In genomic region chr6:96235927-96236326, GRCh38 we compare ENCODE assay signal across 17 cellular contexts.
"Had no signal": no experiment of that assay in that cellular context is flagged by ENCODE, and none has a peak within 500 bp of the region (broad histone marks: within the 10 kb centered on the region; RNA-seq: fewer than 3 reads in every experiment).

No MANE protein-coding gene starts in this region.

- H3K79me2 ChIP-seq: parathyroid adenoma had no signal

- H2AFZ ChIP-seq: parathyroid adenoma had no signal

- H3K27ac Mint-ChIP-seq: activated CD8-positive, alpha-beta T cell treated with anti-CD3 and anti-CD28 coated beads, Interleukin-2, amount 10 ng/mL, durations not matched to agents 7 days and 5 days; brain; endodermal cell; immature natural killer cell; stimulated activated effector memory CD8-positive, alpha-beta T cell treated with anti-CD3 and anti-CD28 coated beads, Interleukin-12 subunit alpha, Interleukin-12 subunit beta, amount 100 ng/mL, for 72 hours; T-cell had no signal

- H3K27ac ChIP-seq: esophagus muscularis mucosa, left ventricle myocardium inferior, parathyroid adenoma, SK-N-MC, tibial artery, WERI-Rb-1 had no signal

- ATAC-seq: activated CD8-positive, alpha-beta T cell treated with anti-CD3 and anti-CD28 coated beads, Interleukin-2, amount 10 ng/mL, durations not matched to agents 7 days and 5 days; stimulated activated effector memory CD8-positive, alpha-beta T cell treated with anti-CD3 and anti-CD28 coated beads, Interleukin-12 subunit alpha, Interleukin-12 subunit beta, amount 100 ng/mL, for 72 hours; T-cell had no signal

- H3K36me3 Mint-ChIP-seq: brain; immature natural killer cell; stimulated activated effector memory CD8-positive, alpha-beta T cell treated with anti-CD3 and anti-CD28 coated beads, Interleukin-12 subunit alpha, Interleukin-12 subunit beta, amount 100 ng/mL, for 72 hours; T-cell had no signal

- H3K4me3 ChIP-seq: esophagus muscularis mucosa, left ventricle myocardium inferior, SK-N-MC, tibial artery had no signal

- H3K4me1 Mint-ChIP-seq: brain; endodermal cell; immature natural killer cell; stimulated activated effector memory CD8-positive, alpha-beta T cell treated with anti-CD3 and anti-CD28 coated beads, Interleukin-12 subunit alpha, Interleukin-12 subunit beta, amount 100 ng/mL, for 72 hours; T-cell had no signal

- H3K9me3 Mint-ChIP-seq: brain; endodermal cell; stimulated activated effector memory CD8-positive, alpha-beta T cell treated with anti-CD3 and anti-CD28 coated beads, Interleukin-12 subunit alpha, Interleukin-12 subunit beta, amount 100 ng/mL, for 72 hours had no signal

- H3K36me3 ChIP-seq: esophagus muscularis mucosa, left ventricle myocardium inferior, tibial artery, WERI-Rb-1 had no signal

- DNase-seq: activated CD4-positive, alpha-beta T cell treated with anti-CD3 and anti-CD28 coated beads for 4 hours; activated CD8-positive, alpha-beta T cell treated with anti-CD3 and anti-CD28 coated beads, Interleukin-2, amount 10 ng/mL, durations not matched to agents 7 days and 5 days; activated naive CD4-positive, alpha-beta T cell treated with Interleukin-2 at 50 U/mL for 16 hours; endodermal cell; glutamatergic neuron; immature natural killer cell; left ventricle myocardium inferior; small intestine; T-cell; T1000; tibial artery; WERI-Rb-1 had no signal

- H3K4me1 ChIP-seq: esophagus muscularis mucosa, left ventricle myocardium inferior, parathyroid adenoma, tibial artery had no signal

- H3K27me3 ChIP-seq: esophagus muscularis mucosa, tibial artery had no signal

- H3K4me3 Mint-ChIP-seq: activated CD8-positive, alpha-beta T cell treated with anti-CD3 and anti-CD28 coated beads, Interleukin-2, amount 10 ng/mL, durations not matched to agents 7 days and 5 days; brain; endodermal cell; immature natural killer cell; stimulated activated effector memory CD8-positive, alpha-beta T cell treated with anti-CD3 and anti-CD28 coated beads, Interleukin-12 subunit alpha, Interleukin-12 subunit beta, amount 100 ng/mL, for 72 hours; T-cell had no signal
